16 cellular contexts compared by ENCODE assay signal in genomic region chr10:88874271-88874670, GRCh38. TPM values are rescaled to one million over a fixed set of nuclear protein-coding genes. Genes with fewer than 3 reads are reported as not detected.
"Had no signal": no experiment of that assay in that cellular context is flagged by ENCODE, and none has a peak within 500 bp of the region (broad histone marks: within the 10 kb centered on the region; RNA-seq: fewer than 3 reads in every experiment).

No MANE protein-coding gene starts in this region.

- DNase-seq: activated naive CD4-positive, alpha-beta T cell; activated T-cell treated with anti-CD3 and anti-CD28 coated beads, Interleukin-2, amount 50 U/mL, for 1 hour; amniotic stem cell; colonic mucosa; esophagus squamous epithelium; lower lobe of right lung; naive thymus-derived CD4-positive, alpha-beta T cell; retina; sigmoid colon; stimulated activated CD4-positive, alpha-beta T cell treated with anti-CD3 and anti-CD28 coated beads, Interleukin-4, amount 100 ng/mL, for 24 hours; stimulated activated naive CD8-positive, alpha-beta T cell treated with anti-CD3 and anti-CD28 coated beads, Interleukin-15, Interleukin-2, amounts not matched to agents 100 U/mL and 50 U/mL, for 24 hours; T-helper 1 cell; upper lobe of left lung had no signal

- H3K36me3 ChIP-seq: breast epithelium, colonic mucosa, esophagus squamous epithelium, lower lobe of right lung, neural progenitor cell, sigmoid colon, upper lobe of left lung had no signal

- H2AFZ ChIP-seq: neural progenitor cell had no signal

- ATAC-seq: lower lobe of right lung; naive thymus-derived CD4-positive, alpha-beta T cell; stimulated activated naive CD8-positive, alpha-beta T cell treated with anti-CD3 and anti-CD28 coated beads, Interleukin-15, Interleukin-2, amounts not matched to agents 100 U/mL and 50 U/mL, for 24 hours had no signal

- H3K4me2 ChIP-seq: neural progenitor cell had no signal

- H3K4me1 ChIP-seq: breast epithelium, colonic mucosa, neural progenitor cell had no signal

- H3K27me3 ChIP-seq: breast epithelium, colonic mucosa, esophagus squamous epithelium, sigmoid colon, upper lobe of left lung had no signal

- H3K9ac ChIP-seq: neural progenitor cell had no signal

- H3K9me3 ChIP-seq: breast epithelium, colonic mucosa, esophagus squamous epithelium, lower lobe of right lung, sigmoid colon, upper lobe of left lung had no signal

- H3K27ac ChIP-seq: breast epithelium, colonic mucosa, esophagus squamous epithelium, lower lobe of right lung, neural progenitor cell, sigmoid colon, upper lobe of left lung had no signal

- H3K4me3 ChIP-seq: breast epithelium, colonic mucosa, esophagus squamous epithelium, lower lobe of right lung, neural progenitor cell, sigmoid colon, upper lobe of left lung had no signal

RNA-seq across cellular contexts. Expression of gene ANKRD22, which starts 22.6 kb away (rescaled TPM):
- total RNA-seq: fibroblast of villous mesenchyme, sigmoid colon had no signal
